8 cellular contexts compared by ENCODE assay signal in genomic region chr17:50919321-50920040, GRCh38. TPM values are rescaled to one million over a fixed set of nuclear protein-coding genes. Genes with fewer than 3 reads are reported as not detected.
A peak's percentile ranks its signal among the peaks of the same experiment; 100 is the strongest.
DNase-seq lines count a peak whose midpoint lies in the region; ATAC-seq and TF ChIP-seq lines count a peak whose summit lies in the region.

No MANE protein-coding gene starts in this region.

- peak; percentile 56 for ATAC-seq in GM19351 (IDR thresholded peaks at IDR 0.05; ENCODE audit: unreplicated experiment)
- ATAC-seq in activated B cell treated with CpG ODN at 0.5 μM for 24 hours (ENCODE audit: low read depth), result peak; percentile 73
- ATAC-seq in sciatic nerve, result peak; percentile 95
- no peak for ATAC-seq in GM21825 (IDR thresholded peaks at IDR 0.05; ENCODE audit: unreplicated experiment)

- DNase-seq in NCI-H2081 (lab: John Stamatoyannopoulos, UW) (peak; percentile 99 to 100), activated B cell treated with CpG ODN at 0.5 μM for 24 hours (peak; percentile 37), T47D (ENCODE audit: low read depth in 1 of 2, low spot score in 1 of 2) (peak; percentile 98), hypothalamus (lab: John Stamatoyannopoulos, UW) (peak; percentile 42 to 99 (median 95)), sciatic nerve (ENCODE audit: low spot score) (peak; percentile 92)

- peak overlapping the region; percentile 50 for H3K27ac Mint-ChIP-seq in activated B cell treated with CpG ODN at 0.5 μM for 24 hours

- POLR2A ChIA-PET in activated B cell treated with CpG ODN at 0.5 μM for 24 hours (lab: Charles Lee), result interaction anchor here (0.6 to 3.7 kb wide), 5 partner anchors 7 to 234 kb away, joined by 4 to 50 read pairs (median 6); partner anchors contain the start of genes NME1 and TOB1

- H3K27me3 Mint-ChIP-seq in activated B cell treated with CpG ODN at 0.5 μM for 24 hours, result no peaks in the 10 kb centered on the region

- no peak overlapping the region for H3K4me3 Mint-ChIP-seq in activated B cell treated with CpG ODN at 0.5 μM for 24 hours

- peak overlapping the region; percentile 96 for H3K27ac ChIP-seq in 22Rv1

- peaks cover 32% of the 10 kb centered on the region for H3K4me1 Mint-ChIP-seq in activated B cell treated with CpG ODN at 0.5 μM for 24 hours

- no peak for TF ChIP-seq CTCF in 22Rv1 (IDR thresholded peaks at IDR 0.05)
- TF ChIP-seq CTCF in activated B cell treated with CpG ODN at 0.5 μM for 24 hours (IDR thresholded peaks at IDR 0.05), result no peak

- in situ Hi-C loops in T47D (cut with HindIII; ENCODE audit: low pct_unique_long_range_greater_than_20kb, low sequenced_read_pairs), result no loop called here

- H3K36me3 Mint-ChIP-seq in activated B cell treated with CpG ODN at 0.5 μM for 24 hours (ENCODE audit: low read depth), result no peaks in the 10 kb centered on the region

- intact Hi-C loops in activated B cell treated with CpG ODN at 0.5 μM for 24 hours (cut with micrococcal nuclease) (no loop called here), sciatic nerve (cut with DNase I) (no loop called here)

- CTCF ChIA-PET in activated B cell treated with CpG ODN at 0.5 μM for 24 hours (lab: Charles Lee), result no interaction called here

- no peaks in the 10 kb centered on the region for H3K9me3 Mint-ChIP-seq in activated B cell treated with CpG ODN at 0.5 μM for 24 hours

RNA-seq across cellular contexts. Expression of gene TOB1, which starts 53.3 kb away (rescaled TPM):
- total RNA-seq in activated B cell treated with CpG ODN at 0.5 μM for 24 hours (18.8 and 20.4 TPM in 2 replicates), sciatic nerve (114 TPM)

Comparison
In these comparisons a context has a peak if more than half of its experiments do, and no peak if none do; other contexts are left out.
1. DNase-seq: peak in every context shown above with its lines; median percentile 100 in NCI-H2081; 98 in T47D; 95 in hypothalamus; 92 in sciatic nerve; 37 in activated B cell treated with CpG ODN at 0.5 μM for 24 hours.